Comparison of ENCODE assay signal across 26 cellular contexts in genomic region chr12:34290191-34290995, GRCh38.
DNase-seq lines count a peak whose midpoint lies in the region; ATAC-seq, FAIRE-seq and TF ChIP-seq lines count a peak whose summit lies in the region.
"Had no signal": no experiment of that assay in that cellular context is flagged by ENCODE, and none has a peak within 500 bp of the region (broad histone marks: within the 10 kb centered on the region; RNA-seq: fewer than 3 reads in every experiment).

No MANE protein-coding gene starts in this region.

- H4K91ac ChIP-seq in trophoblast cell (ENCODE audit: low read depth, low read length): no peak overlapping the region

- H4K12ac ChIP-seq in trophoblast cell (ENCODE audit: low read depth, low read length): no peak overlapping the region

- no peak overlapping the region for H3K14ac ChIP-seq in trophoblast cell (ENCODE audit: low read length)

- H3K23ac ChIP-seq in trophoblast cell (ENCODE audit: low read length): no peak overlapping the region

- peaks cover 39% of the 10 kb centered on the region for H3K27me3 ChIP-seq in SK-N-SH (ENCODE audit: insufficient read depth)
- H3K27me3 ChIP-seq in trophoblast cell (ENCODE audit: insufficient read depth, low read length): no peaks in the 10 kb centered on the region
- H3K27me3 ChIP-seq in BE2C: no peaks in the 10 kb centered on the region
- H3K27me3 ChIP-seq: body of pancreas, right lobe of liver had no signal

- H3K27ac Mint-ChIP-seq in natural killer cell: no peak overlapping the region
- H3K27ac Mint-ChIP-seq: activated CD4-positive, alpha-beta memory T cell treated with anti-CD3 and anti-CD28 coated beads for 36 hours; nephron; stimulated activated effector memory CD8-positive, alpha-beta T cell treated with anti-CD3 and anti-CD28 coated beads, Interleukin-12 subunit alpha, Interleukin-12 subunit beta, amount 100 ng/mL, for 72 hours had no signal

- no peaks in the 10 kb centered on the region for H3F3A ChIP-seq in SK-N-SH (replicated peaks; ENCODE audit: insufficient read depth)

- no peak overlapping the region for H3K27ac ChIP-seq in SK-N-SH (ENCODE audit: low read depth in 2 of 2, low read length in 1 of 2)
- H3K27ac ChIP-seq in trophoblast cell (ENCODE audit: low read depth, low read length): no peak overlapping the region
- H3K27ac ChIP-seq: body of pancreas, C4-2B, dorsolateral prefrontal cortex, parathyroid adenoma, right lobe of liver, SJCRH30 had no signal

- ATAC-seq in left ventricle myocardium superior (no peak), Right ventricle myocardium inferior (no peak), natural killer cell (no peak)
- ATAC-seq: body of pancreas; right lobe of liver; stimulated activated effector memory CD8-positive, alpha-beta T cell treated with anti-CD3 and anti-CD28 coated beads, Interleukin-12 subunit alpha, Interleukin-12 subunit beta, amount 100 ng/mL, for 72 hours had no signal

- FAIRE-seq in urothelium cell line (lab: Jason Lieb, UNC): peak; percentile 35
- FAIRE-seq: D721Med, GM12892, islet of Langerhans, RCC 7860 had no signal

- POLR2A ChIA-PET in SK-N-SH (lab: Yijun Ruan, JAX): no interaction called here

- no peaks in the 10 kb centered on the region for H4K20me1 ChIP-seq in SK-N-SH (ENCODE audit: insufficient read depth)

- 4% methylated on average over 33 of the region's 33 CpGs for WGBS in SK-N-SH (ENCODE audit: low lambda C conversion rate)
- no CpG with 5 or more reads among the region's 33 CpGs for WGBS in trophoblast cell (ENCODE audit: extremely low coverage, insufficient coverage, insufficient read length)

- no peak overlapping the region for H2BK12ac ChIP-seq in trophoblast cell (ENCODE audit: low read length)

- no peak overlapping the region for H2BK5ac ChIP-seq in trophoblast cell (ENCODE audit: low read depth, low read length, poor library complexity)

- no peaks in the 10 kb centered on the region for H3K27me3 Mint-ChIP-seq in natural killer cell (ENCODE audit: low read depth in 2 of 2)
- H3K27me3 Mint-ChIP-seq: activated CD4-positive, alpha-beta memory T cell treated with anti-CD3 and anti-CD28 coated beads for 36 hours had no signal

- H3K4me1 ChIP-seq in SK-N-SH (ENCODE audit: control insufficient read depth in 1 of 2, insufficient read depth in 2 of 2, low read depth in 1 of 2, low read length in 1 of 2) (no peaks in the 10 kb centered on the region), trophoblast cell (ENCODE audit: control insufficient read depth in 1 of 2, insufficient read depth in 2 of 2, low read length in 2 of 2) (no peaks in the 10 kb centered on the region), BE2C (no peaks in the 10 kb centered on the region)
- H3K4me1 ChIP-seq: body of pancreas, parathyroid adenoma, right lobe of liver, SJCRH30 had no signal

- H2BK120ac ChIP-seq in trophoblast cell (ENCODE audit: insufficient read depth, low read length, poor library complexity): no peak overlapping the region

- TF ChIP-seq CTCF in SK-N-SH (IDR thresholded peaks at IDR 0.05) (no peak), natural killer cell (IDR thresholded peaks at IDR 0.05) (no peak), BE2C (IDR thresholded peaks at IDR 0.05; ENCODE audit: low read depth, low read length) (no peak)

- H3K36me3 Mint-ChIP-seq in natural killer cell: peaks cover 8% of the 10 kb centered on the region
- H3K36me3 Mint-ChIP-seq: stimulated activated effector memory CD8-positive, alpha-beta T cell treated with anti-CD3 and anti-CD28 coated beads, Interleukin-12 subunit alpha, Interleukin-12 subunit beta, amount 100 ng/mL, for 72 hours had no signal

- H3K9me3 Mint-ChIP-seq in natural killer cell: peaks cover 6 to 22% of the 10 kb centered on the region in 2 donors

- H3K4me3 Mint-ChIP-seq in natural killer cell: no peak overlapping the region
- H3K4me3 Mint-ChIP-seq: activated CD4-positive, alpha-beta memory T cell treated with anti-CD3 and anti-CD28 coated beads for 36 hours; nephron; stimulated activated effector memory CD8-positive, alpha-beta T cell treated with anti-CD3 and anti-CD28 coated beads, Interleukin-12 subunit alpha, Interleukin-12 subunit beta, amount 100 ng/mL, for 72 hours had no signal

- H3K4me3 ChIP-seq in SK-N-SH (ENCODE audit: low read depth in 2 of 2, low read length in 1 of 2) (peak overlapping the region; percentile 12 to 35; a peak in 2 of 4 replicates), trophoblast cell (ENCODE audit: low read depth, low read length) (no peak overlapping the region), BE2C (ENCODE audit: low read depth, low read length) (no peak overlapping the region)
- H3K4me3 ChIP-seq: body of pancreas, dorsolateral prefrontal cortex, right lobe of liver, SJCRH30 had no signal

- no peak overlapping the region for H4K8ac ChIP-seq in trophoblast cell (ENCODE audit: low read depth, low read length)

- H3K4me2 ChIP-seq in SK-N-SH: peak overlapping the region; percentile 42; the same call in 1 of the 2 replicates
- no peak overlapping the region for H3K4me2 ChIP-seq in trophoblast cell (ENCODE audit: low read length)

- H3K9ac ChIP-seq in SK-N-SH (no peak overlapping the region), trophoblast cell (ENCODE audit: low read length) (no peak overlapping the region)
- H3K9ac ChIP-seq: parathyroid adenoma had no signal

- H3K79me1 ChIP-seq in trophoblast cell (ENCODE audit: low read length): no peaks in the 10 kb centered on the region

- H3K9me3 ChIP-seq in SK-N-SH (no peaks in the 10 kb centered on the region), trophoblast cell (ENCODE audit: insufficient read depth, low read depth, low read length) (peaks cover 92% of the 10 kb centered on the region), BE2C (peaks cover 5% of the 10 kb centered on the region)
- H3K9me3 ChIP-seq: right lobe of liver, SJCRH30 had no signal

- no peaks in the 10 kb centered on the region for H3K9me2 ChIP-seq in SK-N-SH

- no peaks in the 10 kb centered on the region for H3K36me3 ChIP-seq in SK-N-SH (replicated peaks in 1 of 2; ENCODE audit: control insufficient read depth in 1 of 2, insufficient read depth in 2 of 2, low read length in 1 of 2)
- H3K36me3 ChIP-seq in trophoblast cell (ENCODE audit: control insufficient read depth in 1 of 2, insufficient read depth in 2 of 2, low read length in 2 of 2): no peaks in the 10 kb centered on the region
- no peaks in the 10 kb centered on the region for H3K36me3 ChIP-seq in BE2C
- H3K36me3 ChIP-seq: right lobe of liver, SJCRH30 had no signal

- H2AFZ ChIP-seq in SK-N-SH (ENCODE audit: low read depth) (no peak overlapping the region), trophoblast cell (ENCODE audit: insufficient read depth, low read length, poor library complexity) (no peak overlapping the region)
- H2AFZ ChIP-seq: parathyroid adenoma had no signal

- no peaks in the 10 kb centered on the region for H3K79me2 ChIP-seq in SK-N-SH (ENCODE audit: insufficient read depth)
- H3K79me2 ChIP-seq in trophoblast cell (ENCODE audit: control insufficient read depth, insufficient read depth, low read length, poor library complexity): no peaks in the 10 kb centered on the region
- H3K79me2 ChIP-seq: parathyroid adenoma had no signal

- H3K18ac ChIP-seq in trophoblast cell (ENCODE audit: low read length): no peak overlapping the region

- H3K4ac ChIP-seq in trophoblast cell (ENCODE audit: low read depth, low read length): no peak overlapping the region

- TF ChIP-seq RAD21 in SK-N-SH (IDR thresholded peaks at IDR 0.05; ENCODE audit: low read length): no peak

- H3K4me1 Mint-ChIP-seq in natural killer cell: no peaks in the 10 kb centered on the region
- H3K4me1 Mint-ChIP-seq: nephron; stimulated activated effector memory CD8-positive, alpha-beta T cell treated with anti-CD3 and anti-CD28 coated beads, Interleukin-12 subunit alpha, Interleukin-12 subunit beta, amount 100 ng/mL, for 72 hours had no signal

- CTCF ChIA-PET in SK-N-SH (lab: Yijun Ruan, JAX): no interaction called here

- TF ChIP-seq EP300 in SK-N-SH (IDR thresholded peaks at IDR 0.05; ENCODE audit: borderline replicate concordance in 1 of 2, low read depth in 1 of 2, low read length in 1 of 2): no peak

- intact Hi-C loops in left ventricle myocardium superior (cut with micrococcal nuclease) (no loop called here), Right ventricle myocardium inferior (cut with DNase I) (no loop called here), natural killer cell (cut with micrococcal nuclease) (no loop called here)

- no peak overlapping the region for H2AK5ac ChIP-seq in trophoblast cell (ENCODE audit: low read length)

- DNase-seq in left ventricle myocardium superior (peak; percentile 3), Right ventricle myocardium inferior (ENCODE audit: missing footprints) (no peak), SK-N-SH (no peak), natural killer cell (peak; percentile 7), urothelium cell line (ENCODE audit: low spot score) (peak; percentile 40), trophoblast cell (no peak), BE2C (no peak), AG08396 (ENCODE audit: low spot score) (no peak)
- DNase-seq: activated CD4-positive, alpha-beta memory T cell treated with anti-CD3 and anti-CD28 coated beads for 36 hours; cerebellar nuclear complex; EL; NCI-H2171; NCI-H510A; stimulated activated CD4-positive, alpha-beta T cell treated with anti-CD3 and anti-CD28 coated beads, Interleukin-4, amount 100 ng/mL, for 24 hours had no signal

TF ChIP-seq in SK-N-SH, 30 proteins besides CTCF, POLR2A, EP300 and RAD21 (continues in another document):
- no peak for TF ChIP-seq SIN3A (IDR thresholded peaks at IDR 0.05; ENCODE audit: borderline replicate concordance, low read depth, low read length)
- no peak for TF ChIP-seq NRF1 (IDR thresholded peaks at IDR 0.05; ENCODE audit: low read depth, low read length)
- TF ChIP-seq ZBTB33 (IDR thresholded peaks at IDR 0.05; ENCODE audit: borderline replicate concordance, low read depth): no peak
- TF ChIP-seq RFX5 (IDR thresholded peaks at IDR 0.05; ENCODE audit: low read length): no peak
- TF ChIP-seq GATA2 (CRISPR knock-in tag; IDR thresholded peaks at IDR 0.05): no peak

Comparison
In these comparisons a context has a peak if more than half of its experiments do, and no peak if none do; other contexts are left out.
1. DNase-seq: peak in left ventricle myocardium superior (single experiment), natural killer cell (single experiment) and urothelium cell line (single experiment); none in Right ventricle myocardium inferior (single experiment), SK-N-SH (single experiment), trophoblast cell (0 of 2), BE2C (single experiment) and AG08396 (single experiment).
2. H3K4me3 ChIP-seq: peak in SK-N-SH (2 of 2); none in trophoblast cell (single experiment) and BE2C (single experiment).